In the genomic region with DNA sequence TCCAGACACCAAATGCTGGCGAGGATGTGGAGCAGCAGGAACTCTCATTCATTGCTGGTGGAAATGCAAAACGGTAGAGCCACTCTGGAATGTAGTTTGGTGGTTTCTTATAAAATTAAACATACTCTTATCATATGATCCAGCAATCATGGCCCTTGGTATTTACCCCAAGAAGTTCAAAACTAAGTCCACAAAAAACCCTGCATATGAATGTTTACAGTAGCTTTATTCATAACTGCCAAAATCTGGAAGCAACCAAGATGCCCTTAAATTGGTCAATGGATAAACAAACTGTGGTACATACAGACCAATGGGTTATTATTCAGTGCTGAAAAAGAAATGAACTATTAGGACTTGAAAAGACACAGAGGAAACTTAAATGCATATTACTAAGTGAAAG, we compare ENCODE assay signal across 31 cellular contexts.
"Had no signal": no experiment of that assay in that cellular context is flagged by ENCODE, and none has a peak within 500 bp of the region (broad histone marks: within the 10 kb centered on the region; RNA-seq: fewer than 3 reads in every experiment).

No MANE protein-coding gene starts in this region.

- FAIRE-seq: bronchial epithelial cell, TTC549 had no signal

- H3K27me3 ChIP-seq: ascending aorta, cardiac muscle cell had no signal

- H3K4me3 ChIP-seq: ascending aorta, cardiac muscle cell had no signal

- ATAC-seq: activated CD4-positive, alpha-beta T cell treated with anti-CD3 and anti-CD28 coated beads for 36 hours; activated CD8-positive, alpha-beta memory T cell treated with anti-CD3 and anti-CD28 coated beads, Interleukin-2, amount 10 ng/mL, durations not matched to agents 7 days and 5 days; activated CD8-positive, alpha-beta T cell treated with anti-CD3 and anti-CD28 coated beads, Interleukin-2, amount 10 ng/mL, durations not matched to agents 7 days and 5 days; activated naive CD8-positive, alpha-beta T cell treated with anti-CD3 and anti-CD28 coated beads, Interleukin-2, amount 50 U/mL, for 24 hours had no signal

- DNase-seq: activated B cell treated with CpG ODN at 0.5 μM for 24 hours; activated CD4-positive, alpha-beta memory T cell treated with anti-CD3 and anti-CD28 coated beads, Interleukin-2, amount 10 ng/mL, durations not matched to agents 7 days and 5 days; activated CD4-positive, alpha-beta T cell treated with anti-CD3 and anti-CD28 coated beads for 36 hours; activated CD4-positive, alpha-beta T cell treated with anti-CD3 and anti-CD28 coated beads for 48 hours; activated CD4-positive, alpha-beta T cell treated with anti-CD3 and anti-CD28 coated beads, Interleukin-2, amount 10 ng/mL, durations not matched to agents 7 days and 5 days; activated CD4-positive, alpha-beta T cell treated with anti-CD3 and anti-CD28 coated beads, Interleukin-2, amount 50 U/mL, for 48 hours; activated CD4-positive, CD25-positive, alpha-beta regulatory T cell treated with anti-CD3 and anti-CD28 coated beads, Interleukin-2, amount 50 U/mL, for 72 hours; activated CD8-positive, alpha-beta memory T cell treated with anti-CD3 and anti-CD28 coated beads for 24 hours; activated CD8-positive, alpha-beta memory T cell treated with anti-CD3 and anti-CD28 coated beads, Interleukin-2, amount 10 ng/mL, durations not matched to agents 7 days and 5 days; activated CD8-positive, alpha-beta memory T cell treated with anti-CD3 and anti-CD28 coated beads, Interleukin-2, amount 50 U/mL, for 48 hours; activated CD8-positive, alpha-beta T cell treated with anti-CD3 and anti-CD28 coated beads, Interleukin-2, amount 10 ng/mL, durations not matched to agents 7 days and 5 days; activated effector memory CD4-positive, alpha-beta T cell treated with Interleukin-2 at 50 U/mL for 16 hours; activated gamma-delta T cell; activated naive CD4-positive, alpha-beta T cell treated with anti-CD3 and anti-CD28 coated beads, Interleukin-2, amount 10 ng/mL, durations not matched to agents 7 days and 5 days; activated naive CD4-positive, alpha-beta T cell treated with Interleukin-2 at 50 U/mL for 16 hours; activated naive CD8-positive, alpha-beta T cell treated with anti-CD3 and anti-CD28 coated beads, Interleukin-2, amount 10 ng/mL, durations not matched to agents 7 days and 5 days; activated naive CD8-positive, alpha-beta T cell treated with anti-CD3 and anti-CD28 coated beads, Interleukin-2, amount 50 U/mL, for 24 hours; activated T-cell treated with anti-CD3 and anti-CD28 coated beads, Interleukin-2, amount 50 U/mL, for 24 hours; activated T-cell treated with anti-CD3 and anti-CD28 coated beads, Interleukin-2, amount 50 U/mL, for 48 hours; amygdala; anterior cingulate cortex; caudate nucleus; SW 1271; T-helper 1 cell; T-helper 2 cell; T-helper 9 cell had no signal

- H3K9me3 ChIP-seq: ascending aorta had no signal

- H3K27ac ChIP-seq: ascending aorta, cardiac muscle cell, VCaP had no signal

- H3K4me1 ChIP-seq: ascending aorta had no signal
